Comparison of ENCODE assay signal across 1 cellular context in the genomic region with DNA sequence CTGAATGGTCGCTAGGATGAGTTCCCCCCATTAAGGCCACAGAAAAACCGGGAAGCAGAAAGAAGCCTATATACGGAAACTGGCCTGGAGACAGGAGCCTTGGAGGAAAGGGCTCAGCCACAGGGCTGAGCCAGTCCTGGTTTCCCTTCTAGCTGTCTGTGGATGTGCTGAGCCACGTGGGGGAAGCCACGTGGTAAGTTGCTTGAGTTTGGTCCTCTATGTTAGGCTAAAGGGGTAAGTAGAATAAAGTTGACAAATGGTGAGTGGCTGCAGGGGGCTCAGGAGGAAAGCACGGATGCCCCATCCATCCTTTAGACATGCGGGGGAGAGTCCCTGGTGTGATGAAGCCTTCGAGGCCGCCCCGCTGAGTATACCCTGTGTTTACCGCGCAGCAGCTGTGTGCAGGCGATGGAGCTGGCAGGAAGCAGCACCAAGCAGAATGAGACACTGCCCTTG.
TF ChIP-seq lines count a peak whose summit lies in the region.

No MANE protein-coding gene starts in this region.

TF ChIP-seq in H1, 55 proteins besides CTCF, POLR2A, EP300 and RAD21 (continued from another document):
- TF ChIP-seq, protein P1, sequence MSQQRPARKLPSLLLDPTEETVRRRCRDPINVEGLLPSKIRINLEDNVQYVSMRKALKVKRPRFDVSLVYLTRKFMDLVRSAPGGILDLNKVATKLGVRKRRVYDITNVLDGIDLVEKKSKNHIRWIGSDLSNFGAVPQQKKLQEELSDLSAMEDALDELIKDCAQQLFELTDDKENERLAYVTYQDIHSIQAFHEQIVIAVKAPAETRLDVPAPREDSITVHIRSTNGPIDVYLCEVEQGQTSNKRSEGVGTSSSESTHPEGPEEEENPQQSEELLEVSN (IDR thresholded peaks at IDR 0.05) = peak; percentile 87
- TF ChIP-seq SIRT6 (IDR thresholded peaks at IDR 0.05; ENCODE audit: low read length) (no peak), BRCA1 (IDR thresholded peaks at IDR 0.05; ENCODE audit: low read depth, low read length) (no peak), TEAD4 (IDR thresholded peaks at IDR 0.05; ENCODE audit: low read depth, low read length) (no peak), KDM1A (IDR thresholded peaks at IDR 0.05; ENCODE audit: borderline replicate concordance, low read length) (no peak; the same call in 1 of the 2 replicates), KDM5A (IDR thresholded peaks at IDR 0.05; ENCODE audit: low read length) (no peak), CBX5 (IDR thresholded peaks at IDR 0.05; ENCODE audit: low read depth, low read length) (no peak), BCL11A (IDR thresholded peaks at IDR 0.05; ENCODE audit: low read depth in 2 of 2, low read length in 2 of 2) (no peak), EZH2 (IDR thresholded peaks at IDR 0.05; ENCODE audit: low read depth, low read length, severe bottlenecking) (no peak), RBBP5 (IDR thresholded peaks at IDR 0.05; ENCODE audit: borderline replicate concordance, low read depth, low read length) (no peak), ZNF274 (IDR thresholded peaks at IDR 0.05; ENCODE audit: borderline replicate concordance, extremely low read depth, low read length) (no peak), GABPA (IDR thresholded peaks at IDR 0.05; ENCODE audit: borderline replicate concordance, insufficient read depth, low read length) (no peak), SRF (IDR thresholded peaks at IDR 0.05; ENCODE audit: low read depth, low read length) (peak; percentile 61), RXRA (IDR thresholded peaks at IDR 0.05; ENCODE audit: insufficient read depth, low read depth, low read length) (no peak), SP1 (IDR thresholded peaks at IDR 0.05; ENCODE audit: low read depth, low read length) (peak; percentile 79; the same call in 1 of the 2 replicates), SIN3A (conservative IDR thresholded peaks at IDR 0.05 in 1 of 2, IDR thresholded peaks at IDR 0.05 in 1 of 2; ENCODE audit: low read depth in 1 of 2, low read length in 2 of 2) (no peak), SP4 (IDR thresholded peaks at IDR 0.05; ENCODE audit: low read length) (no peak)
- TF ChIP-seq, protein P2, sequence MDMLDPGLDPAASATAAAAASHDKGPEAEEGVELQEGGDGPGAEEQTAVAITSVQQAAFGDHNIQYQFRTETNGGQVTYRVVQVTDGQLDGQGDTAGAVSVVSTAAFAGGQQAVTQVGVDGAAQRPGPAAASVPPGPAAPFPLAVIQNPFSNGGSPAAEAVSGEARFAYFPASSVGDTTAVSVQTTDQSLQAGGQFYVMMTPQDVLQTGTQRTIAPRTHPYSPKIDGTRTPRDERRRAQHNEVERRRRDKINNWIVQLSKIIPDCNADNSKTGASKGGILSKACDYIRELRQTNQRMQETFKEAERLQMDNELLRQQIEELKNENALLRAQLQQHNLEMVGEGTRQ (IDR thresholded peaks at IDR 0.05; ENCODE audit: low read length) = peak; percentile 48; the same call in 1 of the 2 replicates
TF ChIP-seq in H1: peak in this region for 7.
